ENCODE assay signal across 17 cellular contexts in the genomic region with DNA sequence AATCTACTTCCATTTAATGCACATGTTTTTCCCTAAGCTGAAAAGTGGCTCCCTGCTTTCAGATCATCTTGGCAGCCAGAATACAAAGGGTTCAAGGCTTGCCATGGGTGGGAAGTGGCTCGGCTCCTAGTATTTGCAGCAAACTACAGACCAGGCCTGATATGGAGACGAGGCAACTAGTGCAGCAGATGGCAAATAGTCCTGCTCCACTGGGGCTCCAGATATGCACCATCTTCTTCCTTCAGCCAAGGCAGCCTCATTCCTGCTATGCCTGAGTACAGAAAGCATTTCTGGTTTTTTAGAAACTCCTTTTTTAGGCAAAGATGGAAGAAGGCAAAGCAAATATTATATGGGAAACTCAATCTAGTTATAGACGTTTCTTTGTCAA. TPM values are rescaled to one million over a fixed set of nuclear protein-coding genes. Genes with fewer than 3 reads are reported as not detected.
DNase-seq lines count a peak whose midpoint lies in the region; FAIRE-seq and TF ChIP-seq lines count a peak whose summit lies in the region.
"Had no signal": no experiment of that assay in that cellular context is flagged by ENCODE, and none has a peak within 500 bp of the region (broad histone marks: within the 10 kb centered on the region; RNA-seq: fewer than 3 reads in every experiment).

No MANE protein-coding gene starts in this region.

- dilution Hi-C loops in endothelial cell of umbilical vein (cut with MboI; ENCODE audit: extremely low pct_ligation_motif_present, low sequenced_read_pairs): no loop called here

- no peak for TF ChIP-seq CTCF in endothelial cell of umbilical vein (IDR thresholded peaks at IDR 0.05; ENCODE audit: extremely low read depth in 1 of 2, insufficient read depth in 1 of 2, low read depth in 1 of 2, low read length in 2 of 2)

- H3K9me3 ChIP-seq in endothelial cell of umbilical vein (replicated peaks; ENCODE audit: control insufficient read depth, insufficient read depth, low read length): no peaks in the 10 kb centered on the region
- H3K9me3 ChIP-seq: BLaER1, Caco-2 had no signal

- POLR2A ChIA-PET in endothelial cell of umbilical vein (lab: Charles Lee): no interaction called here

- H4K20me1 ChIP-seq in endothelial cell of umbilical vein (replicated peaks; ENCODE audit: control insufficient read depth, extremely low read depth, insufficient read depth, low read length): no peaks in the 10 kb centered on the region

- H3K27ac ChIP-seq in caudate nucleus (ENCODE audit: low read depth, low read length) (peak overlapping the region; percentile 6), endothelial cell of umbilical vein (ENCODE audit: insufficient read depth, low read depth, low read length) (no peak overlapping the region)
- H3K27ac ChIP-seq: BLaER1, GM23248, HL-60 had no signal

- no peaks in the 10 kb centered on the region for H3K9me1 ChIP-seq in endothelial cell of umbilical vein (replicated peaks; ENCODE audit: control insufficient read depth, extremely low read depth, insufficient read depth, low read length)

- H2AFZ ChIP-seq in endothelial cell of umbilical vein (ENCODE audit: low read depth, low read length): no peak overlapping the region
- H2AFZ ChIP-seq: GM23248 had no signal

- peak; percentile 26 for FAIRE-seq in endothelial cell of umbilical vein (lab: Jason Lieb, UNC)
- FAIRE-seq: GM12878, GM18507, H54 had no signal

- H3K27me3 ChIP-seq in endothelial cell of umbilical vein (ENCODE audit: control insufficient read depth in 2 of 2, insufficient read depth in 2 of 2, low read length in 2 of 2): no peaks in the 10 kb centered on the region
- H3K27me3 ChIP-seq: BLaER1 had no signal

- no TSS peak for BruUV-seq in endothelial cell of umbilical vein (replicated peaks; lab: Mats Ljungman, UMichigan)

- intact Hi-C loops in endothelial cell of umbilical vein (cut with micrococcal nuclease): no loop called here

- TF ChIP-seq POLR2A in endothelial cell of umbilical vein (IDR thresholded peaks at IDR 0.05; ENCODE audit: low read depth, low read length): no peak

- peaks cover 0 to 2% of the 10 kb centered on the region in 2 experiments for H3K36me3 ChIP-seq in endothelial cell of umbilical vein (ENCODE audit: control insufficient read depth in 2 of 2, extremely low read depth in 1 of 2, insufficient read depth in 2 of 2, low read length in 2 of 2)

- no peak overlapping the region for H3K9ac ChIP-seq in endothelial cell of umbilical vein (replicated peaks; ENCODE audit: extremely low read depth, insufficient read depth, low read length)
- H3K9ac ChIP-seq: BLaER1, GM23248 had no signal

- no peak overlapping the region for H3K4me2 ChIP-seq in endothelial cell of umbilical vein (ENCODE audit: insufficient read depth, low read length)
- H3K4me2 ChIP-seq: BLaER1 had no signal

- CTCF ChIA-PET in endothelial cell of umbilical vein (lab: Charles Lee): interaction anchor here (0.8 kb wide), 1 partner anchor 61 kb away, joined by 3 read pairs; no protein-coding TSS in a partner anchor

- no peaks in the 10 kb centered on the region for H3K79me2 ChIP-seq in endothelial cell of umbilical vein (ENCODE audit: control insufficient read depth, insufficient read depth, low read length)

- DNase-seq in NCI-H2171 treated with DMSO at 0.1 percent for 48 hours (lab: John Stamatoyannopoulos, UW) (peak; percentile 6), NCI-H2171 (lab: John Stamatoyannopoulos, UW) (no peak), caudate nucleus (lab: John Stamatoyannopoulos, UW) (peak in 1 of 61 donors; percentile 66), endothelial cell of umbilical vein (ENCODE audit: low read depth, low spot score) (no peak), NCI-H187 (lab: John Stamatoyannopoulos, UW) (no peak), NCI-H2081 treated with DMSO at 0.1 percent for 48 hours (lab: John Stamatoyannopoulos, UW) (no peak)
- no peak for DNase-seq in activated naive CD4-positive, alpha-beta T cell treated with Interleukin-2 at 50 U/mL for 16 hours
- DNase-seq: 8988T; AML-193; Caco-2; CD8-positive, alpha-beta memory T cell; GM23248 had no signal

- no peaks in the 10 kb centered on the region for H3K4me1 ChIP-seq in endothelial cell of umbilical vein (ENCODE audit: control insufficient read depth, extremely low read depth, insufficient read depth, low read length)

- no peak overlapping the region for H3K4me3 ChIP-seq in endothelial cell of umbilical vein (replicated peaks in 1 of 3; ENCODE audit: insufficient read depth in 1 of 3, low read depth in 1 of 3, low read length in 3 of 3)
- H3K4me3 ChIP-seq: BLaER1, GM12878, GM23248 had no signal

TF ChIP-seq in endothelial cell of umbilical vein, 7 proteins besides CTCF, POLR2A, EP300 and RAD21:
- TF ChIP-seq FOS (IDR thresholded peaks at IDR 0.05; ENCODE audit: borderline replicate concordance, insufficient read depth, low read length) (no peak), MYC (IDR thresholded peaks at IDR 0.05; ENCODE audit: low read depth, low read length) (no peak), JUN (IDR thresholded peaks at IDR 0.05; ENCODE audit: borderline replicate concordance, insufficient read depth, insufficient read length, low read depth) (no peak), POLR2AphosphoS5 (IDR thresholded peaks at IDR 0.05; ENCODE audit: insufficient read depth, low read depth, low read length) (no peak), GATA2 (IDR thresholded peaks at IDR 0.05; ENCODE audit: insufficient read depth, insufficient read length, low read depth, low read length) (no peak), EZH2 (IDR thresholded peaks at IDR 0.05; ENCODE audit: borderline replicate concordance, low read depth, low read length, severe bottlenecking) (no peak)
- TF ChIP-seq, protein P1, sequence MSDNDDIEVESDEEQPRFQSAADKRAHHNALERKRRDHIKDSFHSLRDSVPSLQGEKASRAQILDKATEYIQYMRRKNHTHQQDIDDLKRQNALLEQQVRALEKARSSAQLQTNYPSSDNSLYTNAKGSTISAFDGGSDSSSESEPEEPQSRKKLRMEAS (IDR thresholded peaks at IDR 0.05; ENCODE audit: insufficient read depth, insufficient read length): no peak

RNA-seq across cellular contexts. Expression of a gene that starts 23.9 kb away (rescaled TPM):
- total RNA-seq in endothelial cell of umbilical vein: 3.8 and 7.1 TPM in 2 replicates
- 4.2 and 5.1 TPM in 2 replicates for polyA plus RNA-seq in endothelial cell of umbilical vein
- polyA plus RNA-seq in endothelial cell of umbilical vein (2011; cell fraction: cytosol; rRNA removed): 2.9 and 3.0 TPM in 2 replicates
- polyA plus RNA-seq in endothelial cell of umbilical vein (2011; cell fraction: nucleus; rRNA removed): 1.9 and 2.6 TPM in 2 replicates
- polyA plus RNA-seq in endothelial cell of umbilical vein (2012): 0.50 and 0.70 TPM in 2 replicates
- 5.0 and 5.1 TPM in 2 replicates for polyA minus RNA-seq in endothelial cell of umbilical vein
- not detected for polyA minus RNA-seq in endothelial cell of umbilical vein (2011; cell fraction: cytosol; rRNA and poly(A)+ RNA removed)
- polyA minus RNA-seq in endothelial cell of umbilical vein (2011; cell fraction: nucleus; rRNA and poly(A)+ RNA removed): 2.7 and 4.1 TPM in 2 replicates
- total RNA-seq: Caco-2 had no signal
- polyA plus RNA-seq: CD8-positive, alpha-beta memory T cell had no signal
